9 cellular contexts compared by ENCODE assay signal in the genomic region with DNA sequence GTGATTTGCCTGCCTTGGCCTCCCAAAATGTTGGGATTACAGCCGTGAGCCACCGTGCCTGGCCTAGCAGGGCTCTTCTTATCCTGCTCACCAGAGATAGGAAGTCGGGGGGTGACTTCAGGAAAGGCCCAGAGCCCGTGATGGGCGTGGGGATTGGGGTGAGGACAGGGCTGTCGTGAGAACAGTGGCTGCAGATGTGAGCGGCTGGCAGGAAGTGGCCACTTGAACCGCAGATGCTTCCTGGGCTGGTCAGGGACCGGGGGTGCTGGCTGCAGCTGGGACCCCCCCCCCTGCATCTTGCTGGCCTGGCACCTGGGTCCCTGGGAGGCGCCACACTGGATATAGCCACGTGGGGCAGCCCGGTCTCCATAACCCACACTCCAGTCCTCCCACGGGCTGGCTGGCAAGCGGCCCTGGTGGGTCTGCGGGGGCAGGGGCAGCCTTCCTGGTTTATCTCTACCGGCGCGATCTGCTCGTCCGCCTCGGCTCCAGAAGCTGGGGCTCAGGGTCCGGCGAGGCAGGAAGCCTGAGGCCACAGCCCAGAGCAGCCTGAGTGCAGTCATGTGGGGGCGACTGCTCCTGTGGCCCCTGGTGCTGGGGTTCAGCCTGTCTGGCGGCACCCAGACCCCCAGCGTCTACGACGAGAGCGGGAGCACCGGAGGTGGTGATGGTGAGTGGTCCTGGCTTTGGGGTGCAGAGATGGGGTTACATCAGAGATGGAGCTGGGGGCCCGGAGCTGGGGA. TPM values are rescaled to one million over a fixed set of nuclear protein-coding genes. Genes with fewer than 3 reads are reported as not detected.
DNase-seq lines count a peak whose midpoint lies in the region; ATAC-seq and TF ChIP-seq lines count a peak whose summit lies in the region.
"Had no signal": no experiment of that assay in that cellular context is flagged by ENCODE, and none has a peak within 500 bp of the region (broad histone marks: within the 10 kb centered on the region; RNA-seq: fewer than 3 reads in every experiment).

A gene (plus strand): TSS at position 371 of the 743 bp plus-strand sequence. CDS start 191 bp downstream, at position 562.

- 26% methylated on average over 19 of the region's 31 CpGs for WGBS in mammary epithelial cell (ENCODE audit: low coverage, missing lambda C conversion rate)
- no CpG with 5 or more reads among the region's 31 CpGs for WGBS in neuronal stem cell (ENCODE audit: extremely low coverage in 2 of 2, insufficient read length in 2 of 2, insufficient replicate concordance in 1 of 2), 2 donors

- no peak within 1 kb of the TSS for H4K91ac ChIP-seq in neuronal stem cell (ENCODE audit: low read depth, low read length, poor library complexity)

- no peaks in the 10 kb centered on the region for H3K27me3 ChIP-seq in mammary epithelial cell (ENCODE audit: insufficient read depth, low read length)
- peaks cover 0 to 5% (median 0%) of the 10 kb centered on the region in 3 experiments for H3K27me3 ChIP-seq in neuronal stem cell (ENCODE audit: control insufficient read depth in 3 of 3, insufficient read depth in 3 of 3, low read depth in 1 of 3, low read length in 3 of 3)

- no peaks in the 10 kb centered on the region for H3K79me1 ChIP-seq in neuronal stem cell (ENCODE audit: low read depth, low read length)

- BruUV-seq in mammary epithelial cell (replicated peaks; lab: Mats Ljungman, UMichigan), result no TSS peak

- no peak within 1 kb of the TSS for H3K27ac ChIP-seq in mammary epithelial cell (ENCODE audit: insufficient read depth, low read depth, low read length)
- H3K27ac ChIP-seq in neuronal stem cell (replicated peaks; ENCODE audit: low read length), result no peak within 1 kb of the TSS

- dilution Hi-C loops in mammary epithelial cell (cut with HindIII; ENCODE audit: low sequenced_read_pairs), result no loop called here

- peak within 1 kb of the TSS; percentile 90 for H2AK5ac ChIP-seq in neuronal stem cell (ENCODE audit: low read depth, low read length)

- peak within 1 kb of the TSS; percentile 71 for H3K14ac ChIP-seq in neuronal stem cell (ENCODE audit: low read length)

- DNase-seq in GM04503 (ENCODE audit: low read depth), result peak; percentile 9
- DNase-seq in mammary epithelial cell, result no peak
- no peak for DNase-seq in neuronal stem cell (ENCODE audit: low spot score)
- DNase-seq in inferior parietal cortex (ENCODE audit: extremely low spot score), result no peak
- DNase-seq in activated naive CD8-positive, alpha-beta T cell treated with anti-CD3 and anti-CD28 coated beads, Interleukin-2, amount 50 U/mL, for 24 hours, result no peak
- no peak for DNase-seq in NCI-H2081 treated with DMSO at 0.1 percent for 48 hours (lab: John Stamatoyannopoulos, UW)

- H2BK5ac ChIP-seq in neuronal stem cell (ENCODE audit: low read length), result peak within 1 kb of the TSS; percentile 24

- H2AFZ ChIP-seq in mammary epithelial cell (ENCODE audit: low read depth, low read length) (peak within 1 kb of the TSS; percentile 76), neuronal stem cell (ENCODE audit: low read length) (no peak within 1 kb of the TSS)

- intact Hi-C loops in mammary epithelial cell (cut with micrococcal nuclease), result no loop called here

- no peak within 1 kb of the TSS for H3K27ac Mint-ChIP-seq in activated naive CD8-positive, alpha-beta T cell treated with anti-CD3 and anti-CD28 coated beads, Interleukin-2, amount 50 U/mL, for 24 hours

- H4K8ac ChIP-seq in neuronal stem cell (ENCODE audit: low read depth, low read length), result peak within 1 kb of the TSS; percentile 17

- H3K4me3 Mint-ChIP-seq in activated naive CD8-positive, alpha-beta T cell treated with anti-CD3 and anti-CD28 coated beads, Interleukin-2, amount 50 U/mL, for 24 hours, result no peak within 1 kb of the TSS

- ATAC-seq in HG03280 (IDR thresholded peaks at IDR 0.05; ENCODE audit: unreplicated experiment) (peak; percentile 39), GM21447 (IDR thresholded peaks at IDR 0.05; ENCODE audit: unreplicated experiment) (no peak)
- ATAC-seq in activated naive CD8-positive, alpha-beta T cell treated with anti-CD3 and anti-CD28 coated beads, Interleukin-2, amount 50 U/mL, for 24 hours, result no peak

- H2BK120ac ChIP-seq in neuronal stem cell (ENCODE audit: low read depth, low read length), result no peak within 1 kb of the TSS

- peak within 1 kb of the TSS; percentile 91 for H3K18ac ChIP-seq in neuronal stem cell (ENCODE audit: low read length)

- peak within 1 kb of the TSS; percentile 26 for H2BK15ac ChIP-seq in neuronal stem cell (ENCODE audit: low read length)

- H3K4ac ChIP-seq in neuronal stem cell (ENCODE audit: low read length), result no peak within 1 kb of the TSS

- peaks cover 14% of the 10 kb centered on the region for H3K4me1 Mint-ChIP-seq in activated naive CD8-positive, alpha-beta T cell treated with anti-CD3 and anti-CD28 coated beads, Interleukin-2, amount 50 U/mL, for 24 hours

- H3K9me3 Mint-ChIP-seq in activated naive CD8-positive, alpha-beta T cell treated with anti-CD3 and anti-CD28 coated beads, Interleukin-2, amount 50 U/mL, for 24 hours, result no peaks in the 10 kb centered on the region

- H3K4me2 ChIP-seq in mammary epithelial cell (ENCODE audit: insufficient read depth, low read depth, low read length), result no peak within 1 kb of the TSS
- H3K4me2 ChIP-seq in neuronal stem cell (ENCODE audit: insufficient read depth, low read length, poor library complexity, severe bottlenecking), result no peak within 1 kb of the TSS

- H3K27me3 Mint-ChIP-seq in activated naive CD8-positive, alpha-beta T cell treated with anti-CD3 and anti-CD28 coated beads, Interleukin-2, amount 50 U/mL, for 24 hours, result peaks cover 4% of the 10 kb centered on the region

- H3K23ac ChIP-seq in neuronal stem cell (ENCODE audit: low read depth, low read length, poor library complexity), result peak within 1 kb of the TSS; percentile 95

- TF ChIP-seq CTCF in mammary epithelial cell (conservative IDR thresholded peaks at IDR 0.05 in 1 of 2, IDR thresholded peaks at IDR 0.05 in 1 of 2; ENCODE audit: extremely low read depth in 1 of 2, insufficient read depth in 1 of 2, low read depth in 1 of 2, low read length in 2 of 2), result no peak

- H3K36me3 Mint-ChIP-seq in activated naive CD8-positive, alpha-beta T cell treated with anti-CD3 and anti-CD28 coated beads, Interleukin-2, amount 50 U/mL, for 24 hours (ENCODE audit: low read depth), result no peaks in the 10 kb centered on the region

- H3K4me3 ChIP-seq in mammary epithelial cell (replicated peaks in 1 of 3; ENCODE audit: insufficient read depth in 1 of 3, low read depth in 2 of 3, low read length in 3 of 3) (no peak within 1 kb of the TSS), neuronal stem cell (ENCODE audit: low read length in 2 of 2) (peak within 1 kb of the TSS in 1 of 2 donors; percentile 18)

- H2BK12ac ChIP-seq in neuronal stem cell (ENCODE audit: low read length), result peak within 1 kb of the TSS; percentile 73

- H3K9ac ChIP-seq in mammary epithelial cell (ENCODE audit: insufficient read depth, low read length), result no peak within 1 kb of the TSS
- no peak within 1 kb of the TSS for H3K9ac ChIP-seq in neuronal stem cell (ENCODE audit: low read depth, low read length, poor library complexity)

- H3K9me3 ChIP-seq in mammary epithelial cell (replicated peaks; ENCODE audit: insufficient read depth, low read length) (no peaks in the 10 kb centered on the region), neuronal stem cell (replicated peaks in 1 of 2; ENCODE audit: control insufficient read depth in 2 of 2, insufficient read depth in 1 of 2, low read depth in 1 of 2, low read length in 2 of 2) (no peaks in the 10 kb centered on the region)

- CTCF ChIA-PET in mammary epithelial cell (lab: Charles Lee; ENCODE audit: low non-redundant PET), result no interaction called here

- in situ Hi-C loops in mammary epithelial cell (cut with MboI; ENCODE audit: low sequenced_read_pairs in 2 of 2), result no loop called here

- H4K20me1 ChIP-seq in mammary epithelial cell (ENCODE audit: insufficient read depth, low read length), result no peaks in the 10 kb centered on the region

- H3K4me1 ChIP-seq in mammary epithelial cell (ENCODE audit: insufficient read depth, low read length), result peaks cover 11% of the 10 kb centered on the region
- peaks cover 0 to 6% of the 10 kb centered on the region in 2 donors for H3K4me1 ChIP-seq in neuronal stem cell (ENCODE audit: control insufficient read depth in 2 of 2, insufficient read depth in 1 of 2, low read depth in 1 of 2, low read length in 2 of 2)

- H3K79me2 ChIP-seq in mammary epithelial cell (ENCODE audit: insufficient read depth, low read length), result no peaks in the 10 kb centered on the region

- no peaks in the 10 kb centered on the region for H3K36me3 ChIP-seq in mammary epithelial cell (ENCODE audit: insufficient read depth, low read length)
- no peaks in the 10 kb centered on the region for H3K36me3 ChIP-seq in neuronal stem cell (replicated peaks in 1 of 2; ENCODE audit: control insufficient read depth in 2 of 2, insufficient read depth in 2 of 2, low read length in 2 of 2)

RNA-seq across cellular contexts. Expression of the gene that starts here (rescaled TPM):
- total RNA-seq in mammary epithelial cell, result 1 to 10 TPM in 1 of 2 donors, under 1 TPM in 1; 0.19 to 1.0 TPM
- 0.01 TPM for polyA plus RNA-seq in mammary epithelial cell
- polyA minus RNA-seq in mammary epithelial cell, result not detected
- polyA plus RNA-seq in neuronal stem cell (2013, experiment 1 of 2), result not detected
- not detected for polyA plus RNA-seq in neuronal stem cell (2013, experiment 2 of 2)
- total RNA-seq: bronchial epithelial cell had no signal
